Comparison of ENCODE assay signal across 21 cellular contexts in the genomic region with DNA sequence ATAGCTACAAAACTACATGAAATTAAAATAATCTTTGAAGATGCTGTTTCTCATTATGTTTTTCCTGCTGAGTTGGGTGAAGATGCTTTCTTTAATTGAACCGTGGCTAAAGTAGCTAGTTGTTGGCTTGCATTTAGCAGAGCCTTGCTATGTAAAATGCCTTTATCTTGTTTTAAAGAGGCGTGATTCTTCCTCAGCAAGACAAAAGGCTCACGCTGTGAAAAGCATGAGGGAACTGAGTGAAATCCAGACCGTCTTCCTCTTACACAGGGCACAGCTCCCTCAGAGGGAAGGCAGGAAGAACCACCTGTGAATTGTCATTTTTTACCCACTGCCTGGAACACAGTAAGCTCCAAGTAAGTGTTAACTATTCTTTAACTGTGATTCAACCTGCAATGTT.
"Had no signal": no experiment of that assay in that cellular context is flagged by ENCODE, and none has a peak within 500 bp of the region (broad histone marks: within the 10 kb centered on the region; RNA-seq: fewer than 3 reads in every experiment).

No MANE protein-coding gene starts in this region.

- H3K27ac ChIP-seq: esophagus muscularis mucosa, heart right ventricle, left lung, right atrium auricular region, thyroid gland had no signal

- H3K9me3 ChIP-seq: esophagus muscularis mucosa, heart right ventricle, left lung, prostate gland, right atrium auricular region, thyroid gland had no signal

- H3K36me3 ChIP-seq: esophagus muscularis mucosa, heart right ventricle, left lung, prostate gland, right atrium auricular region, thyroid gland had no signal

- DNase-seq: activated CD4-positive, alpha-beta T cell treated with anti-CD3 and anti-CD28 coated beads, Interleukin-2, amount 50 U/mL, for 1 hour; activated CD4-positive, CD25-positive, alpha-beta regulatory T cell treated with anti-CD3 and anti-CD28 coated beads, Interleukin-2, amount 50 U/mL, for 72 hours; activated CD8-positive, alpha-beta memory T cell treated with anti-CD3 and anti-CD28 coated beads, Interleukin-2, amount 50 U/mL, for 48 hours; activated effector memory CD4-positive, alpha-beta T cell treated with Interleukin-2 at 50 U/mL for 16 hours; activated naive CD4-positive, alpha-beta T cell treated with anti-CD3 and anti-CD28 coated beads, Interleukin-2, amount 50 U/mL, for 16 hours; activated T-cell treated with anti-CD3 and anti-CD28 coated beads, Interleukin-2, amount 50 U/mL, for 48 hours; aorta; effector CD8-positive, alpha-beta T cell; heart right ventricle; left lung; nephron progenitor cell; stimulated activated CD4-positive, alpha-beta T cell treated with anti-CD3 and anti-CD28 coated beads, Interleukin-12 subunit alpha, Interleukin-12 subunit beta, amount 100 ng/mL, for 4 hours; stimulated activated CD4-positive, alpha-beta T cell treated with anti-CD3 and anti-CD28 coated beads, Interleukin-1b, Interleukin-23, amount 100 ng/mL, for 48 hours; stimulated activated CD8-positive, alpha-beta memory T cell treated with anti-CD3 and anti-CD28 coated beads, Interleukin-4, amount 100 ng/mL, for 48 hours; stimulated activated naive CD4-positive, alpha-beta T cell; T-helper 1 cell; T1000; thyroid gland had no signal

- H3K4me1 ChIP-seq: esophagus muscularis mucosa, heart right ventricle, left lung, right atrium auricular region, thyroid gland had no signal

- H3K4me3 ChIP-seq: esophagus muscularis mucosa, heart right ventricle, left lung, prostate gland, right atrium auricular region, thyroid gland had no signal

- H3K27me3 ChIP-seq: right atrium auricular region, thyroid gland had no signal
